Comparison of ENCODE assay signal across 1 cellular context in genomic region chr10:51911721-51912120, GRCh38.
TF ChIP-seq lines count a peak whose summit lies in the region.

No MANE protein-coding gene starts in this region.

TF ChIP-seq in GM23338, 12 proteins besides CTCF, POLR2A, EP300 and RAD21 (continued from another document):
- TF ChIP-seq, protein P1, sequence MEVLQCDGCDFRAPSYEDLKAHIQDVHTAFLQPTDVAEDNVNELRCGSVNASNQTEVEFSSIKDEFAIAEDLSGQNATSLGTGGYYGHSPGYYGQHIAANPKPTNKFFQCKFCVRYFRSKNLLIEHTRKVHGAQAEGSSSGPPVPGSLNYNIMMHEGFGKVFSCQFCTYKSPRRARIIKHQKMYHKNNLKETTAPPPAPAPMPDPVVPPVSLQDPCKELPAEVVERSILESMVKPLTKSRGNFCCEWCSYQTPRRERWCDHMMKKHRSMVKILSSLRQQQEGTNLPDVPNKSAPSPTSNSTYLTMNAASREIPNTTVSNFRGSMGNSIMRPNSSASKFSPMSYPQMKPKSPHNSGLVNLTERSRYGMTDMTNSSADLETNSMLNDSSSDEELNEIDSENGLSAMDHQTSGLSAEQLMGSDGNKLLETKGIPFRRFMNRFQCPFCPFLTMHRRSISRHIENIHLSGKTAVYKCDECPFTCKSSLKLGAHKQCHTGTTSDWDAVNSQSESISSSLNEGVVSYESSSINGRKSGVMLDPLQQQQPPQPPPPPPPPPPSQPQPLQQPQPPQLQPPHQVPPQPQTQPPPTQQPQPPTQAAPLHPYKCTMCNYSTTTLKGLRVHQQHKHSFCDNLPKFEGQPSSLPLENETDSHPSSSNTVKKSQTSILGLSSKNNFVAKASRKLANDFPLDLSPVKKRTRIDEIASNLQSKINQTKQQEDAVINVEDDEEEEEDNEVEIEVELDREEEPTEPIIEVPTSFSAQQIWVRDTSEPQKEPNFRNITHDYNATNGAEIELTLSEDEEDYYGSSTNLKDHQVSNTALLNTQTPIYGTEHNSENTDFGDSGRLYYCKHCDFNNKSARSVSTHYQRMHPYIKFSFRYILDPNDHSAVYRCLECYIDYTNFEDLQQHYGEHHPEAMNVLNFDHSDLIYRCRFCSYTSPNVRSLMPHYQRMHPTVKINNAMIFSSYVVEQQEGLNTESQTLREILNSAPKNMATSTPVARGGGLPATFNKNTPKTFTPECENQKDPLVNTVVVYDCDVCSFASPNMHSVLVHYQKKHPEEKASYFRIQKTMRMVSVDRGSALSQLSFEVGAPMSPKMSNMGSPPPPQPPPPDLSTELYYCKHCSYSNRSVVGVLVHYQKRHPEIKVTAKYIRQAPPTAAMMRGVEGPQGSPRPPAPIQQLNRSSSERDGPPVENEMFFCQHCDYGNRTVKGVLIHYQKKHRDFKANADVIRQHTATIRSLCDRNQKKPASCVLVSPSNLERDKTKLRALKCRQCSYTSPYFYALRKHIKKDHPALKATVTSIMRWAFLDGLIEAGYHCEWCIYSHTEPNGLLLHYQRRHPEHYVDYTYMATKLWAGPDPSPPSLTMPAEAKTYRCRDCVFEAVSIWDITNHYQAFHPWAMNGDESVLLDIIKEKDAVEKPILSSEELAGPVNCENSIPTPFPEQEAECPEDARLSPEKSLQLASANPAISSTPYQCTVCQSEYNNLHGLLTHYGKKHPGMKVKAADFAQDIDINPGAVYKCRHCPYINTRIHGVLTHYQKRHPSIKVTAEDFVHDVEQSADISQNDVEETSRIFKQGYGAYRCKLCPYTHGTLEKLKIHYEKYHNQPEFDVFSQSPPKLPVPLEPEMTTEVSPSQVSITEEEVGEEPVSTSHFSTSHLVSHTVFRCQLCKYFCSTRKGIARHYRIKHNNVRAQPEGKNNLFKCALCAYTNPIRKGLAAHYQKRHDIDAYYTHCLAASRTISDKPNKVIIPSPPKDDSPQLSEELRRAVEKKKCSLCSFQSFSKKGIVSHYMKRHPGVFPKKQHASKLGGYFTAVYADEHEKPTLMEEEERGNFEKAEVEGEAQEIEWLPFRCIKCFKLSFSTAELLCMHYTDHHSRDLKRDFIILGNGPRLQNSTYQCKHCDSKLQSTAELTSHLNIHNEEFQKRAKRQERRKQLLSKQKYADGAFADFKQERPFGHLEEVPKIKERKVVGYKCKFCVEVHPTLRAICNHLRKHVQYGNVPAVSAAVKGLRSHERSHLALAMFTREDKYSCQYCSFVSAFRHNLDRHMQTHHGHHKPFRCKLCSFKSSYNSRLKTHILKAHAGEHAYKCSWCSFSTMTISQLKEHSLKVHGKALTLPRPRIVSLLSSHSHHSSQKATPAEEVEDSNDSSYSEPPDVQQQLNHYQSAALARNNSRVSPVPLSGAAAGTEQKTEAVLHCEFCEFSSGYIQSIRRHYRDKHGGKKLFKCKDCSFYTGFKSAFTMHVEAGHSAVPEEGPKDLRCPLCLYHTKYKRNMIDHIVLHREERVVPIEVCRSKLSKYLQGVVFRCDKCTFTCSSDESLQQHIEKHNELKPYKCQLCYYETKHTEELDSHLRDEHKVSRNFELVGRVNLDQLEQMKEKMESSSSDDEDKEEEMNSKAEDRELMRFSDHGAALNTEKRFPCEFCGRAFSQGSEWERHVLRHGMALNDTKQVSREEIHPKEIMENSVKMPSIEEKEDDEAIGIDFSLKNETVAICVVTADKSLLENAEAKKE (CRISPR knock-in tag; IDR thresholded peaks at IDR 0.05) = no peak
- no peak for TF ChIP-seq EZH2phosphoT487 (IDR thresholded peaks at IDR 0.05; ENCODE audit: unreplicated experiment)
- TF ChIP-seq NANOG (IDR thresholded peaks at IDR 0.05; ENCODE audit: borderline replicate concordance) = no peak
